Comparison of ENCODE assay signal across 8 cellular contexts in the genomic region with DNA sequence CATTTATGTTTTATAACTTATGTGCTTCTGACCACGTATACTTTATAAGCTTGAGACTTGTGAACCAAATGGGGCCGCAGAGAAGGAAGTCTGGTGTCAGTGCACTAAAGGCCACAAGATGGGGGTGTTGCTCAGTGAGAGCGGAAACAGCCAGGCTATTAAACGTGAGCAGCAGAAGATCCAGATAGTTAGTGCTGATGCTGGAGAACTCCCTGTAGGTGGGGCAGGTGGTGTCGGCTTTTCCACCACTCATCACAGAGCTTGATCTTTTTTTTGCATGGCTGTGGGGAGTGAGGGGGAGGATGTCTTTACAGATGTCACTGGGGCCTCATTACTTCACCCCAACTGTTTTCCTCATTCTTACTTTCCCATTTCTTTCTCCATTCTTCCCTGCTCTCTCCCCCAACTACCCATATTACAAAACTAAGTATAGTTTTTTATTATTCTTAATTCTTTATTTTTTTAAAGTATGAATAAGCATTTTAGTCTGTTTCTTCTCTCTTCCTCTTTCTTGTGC. TPM values are rescaled to one million over a fixed set of nuclear protein-coding genes. Genes with fewer than 3 reads are reported as not detected.
DNase-seq lines count a peak whose midpoint lies in the region; ATAC-seq, FAIRE-seq and TF ChIP-seq lines count a peak whose summit lies in the region.

No MANE protein-coding gene starts in this region.

- H3K9me3 Mint-ChIP-seq in activated CD4-positive, alpha-beta T cell treated with anti-CD3 and anti-CD28 coated beads, Interleukin-2, amount 10 ng/mL, durations not matched to agents 7 days and 5 days: no peaks in the 10 kb centered on the region
- no peaks in the 10 kb centered on the region for H3K9me3 Mint-ChIP-seq in naive thymus-derived CD4-positive, alpha-beta T cell

- DNase-seq in AG04450 (ENCODE audit: low read depth, low spot score): peak; percentile 23
- peak; percentile 19 for DNase-seq in GM12892 (ENCODE audit: insufficient read length)
- DNase-seq in NCI-H345 (lab: John Stamatoyannopoulos, UW): peak; percentile 38
- DNase-seq in activated CD4-positive, alpha-beta T cell treated with anti-CD3 and anti-CD28 coated beads, Interleukin-2, amount 10 ng/mL, durations not matched to agents 7 days and 5 days: peak; percentile 59
- DNase-seq in endothelial cell of umbilical vein (ENCODE audit: low read depth, low spot score): peak; percentile 61
- DNase-seq in naive thymus-derived CD4-positive, alpha-beta T cell: peak in 8 of 9 donors; percentile 11 to 50 (median 36)
- DNase-seq in transverse colon: peak; percentile 37

- dilution Hi-C loops in endothelial cell of umbilical vein (cut with MboI; ENCODE audit: extremely low pct_ligation_motif_present, low sequenced_read_pairs): no loop called here

- no peak overlapping the region for H3K27ac Mint-ChIP-seq in activated CD4-positive, alpha-beta T cell treated with anti-CD3 and anti-CD28 coated beads, Interleukin-2, amount 10 ng/mL, durations not matched to agents 7 days and 5 days
- no peak overlapping the region for H3K27ac Mint-ChIP-seq in naive thymus-derived CD4-positive, alpha-beta T cell

- ATAC-seq in HG03139 (IDR thresholded peaks at IDR 0.05; ENCODE audit: unreplicated experiment): peak; percentile 73
- peak; percentile 70 for ATAC-seq in naive thymus-derived CD4-positive, alpha-beta T cell

- H3K36me3 ChIP-seq in endothelial cell of umbilical vein (ENCODE audit: control insufficient read depth in 2 of 2, extremely low read depth in 1 of 2, insufficient read depth in 2 of 2, low read length in 2 of 2) (no peaks in the 10 kb centered on the region), transverse colon (peaks cover 0 to 8% (median 4%) of the 10 kb centered on the region in 4 donors)
- peaks cover 4 to 29% (median 17%) of the 10 kb centered on the region in 3 experiments for H3K36me3 ChIP-seq in naive thymus-derived CD4-positive, alpha-beta T cell (ENCODE audit: control insufficient read depth in 2 of 3, insufficient read depth in 3 of 3, low read length in 3 of 3)

- peak; percentile 93 for FAIRE-seq in GM12892 (lab: Jason Lieb, UNC)
- peak; percentile 92 for FAIRE-seq in endothelial cell of umbilical vein (lab: Jason Lieb, UNC)

- no TSS peak for BruUV-seq in endothelial cell of umbilical vein (replicated peaks; lab: Mats Ljungman, UMichigan)

- H3K27me3 ChIP-seq in AG04450 (ENCODE audit: control insufficient read depth, insufficient read depth, low read length): no peaks in the 10 kb centered on the region
- no peaks in the 10 kb centered on the region for H3K27me3 ChIP-seq in endothelial cell of umbilical vein (ENCODE audit: control insufficient read depth in 2 of 2, insufficient read depth in 2 of 2, low read length in 2 of 2)
- no peaks in the 10 kb centered on the region for H3K27me3 ChIP-seq in naive thymus-derived CD4-positive, alpha-beta T cell (ENCODE audit: control insufficient read depth in 2 of 2, insufficient read depth in 2 of 2, low read length in 2 of 2)
- H3K27me3 ChIP-seq in transverse colon: no peaks in the 10 kb centered on the region

- H3K4me1 ChIP-seq in endothelial cell of umbilical vein (ENCODE audit: control insufficient read depth, extremely low read depth, insufficient read depth, low read length): no peaks in the 10 kb centered on the region
- no peaks in the 10 kb centered on the region for H3K4me1 ChIP-seq in naive thymus-derived CD4-positive, alpha-beta T cell (ENCODE audit: control insufficient read depth in 2 of 2, insufficient read depth in 2 of 2, low read length in 2 of 2)
- H3K4me1 ChIP-seq in transverse colon: peaks cover 0 to 5% (median 0%) of the 10 kb centered on the region in 4 donors

- TF ChIP-seq CTCF in AG04450 (IDR thresholded peaks at IDR 0.05; ENCODE audit: low read depth, low read length) (peak; percentile 86), endothelial cell of umbilical vein (IDR thresholded peaks at IDR 0.05; ENCODE audit: extremely low read depth in 1 of 2, insufficient read depth in 1 of 2, low read depth in 1 of 2, low read length in 2 of 2) (peak; percentile 59 to 76), transverse colon (IDR thresholded peaks at IDR 0.05) (peak; percentile 37 to 63 (median 62))

- in situ Hi-C loops in transverse colon (cut with MboI; ENCODE audit: low pct_ligation_motif_present in 1 of 4, low pct_unique_long_range_greater_than_20kb in 1 of 4, low sequenced_read_pairs in 3 of 4): loop anchor here in 2 of 4 donors (10.0 to 25.0 kb wide), 2 partner anchors 511 to 519 kb away; no protein-coding TSS in a partner anchor

- H2AFZ ChIP-seq in endothelial cell of umbilical vein (ENCODE audit: low read depth, low read length): no peak overlapping the region

- intact Hi-C loops in endothelial cell of umbilical vein (cut with micrococcal nuclease) (loop anchor here (1.0 kb wide), 1 partner anchor 516 kb away; no protein-coding TSS in a partner anchor), transverse colon (cut with DNase I; ENCODE audit: low total_unique reads) (no loop called here)
- intact Hi-C loops in naive thymus-derived CD4-positive, alpha-beta T cell (cut with micrococcal nuclease): loop anchor here (1.0 to 10.0 kb wide), 5 partner anchors 90 to 924 kb away; no protein-coding TSS in a partner anchor

- no peaks in the 10 kb centered on the region for H3K27me3 Mint-ChIP-seq in activated CD4-positive, alpha-beta T cell treated with anti-CD3 and anti-CD28 coated beads, Interleukin-2, amount 10 ng/mL, durations not matched to agents 7 days and 5 days
- no peaks in the 10 kb centered on the region for H3K27me3 Mint-ChIP-seq in naive thymus-derived CD4-positive, alpha-beta T cell

- H3K36me3 Mint-ChIP-seq in activated CD4-positive, alpha-beta T cell treated with anti-CD3 and anti-CD28 coated beads, Interleukin-2, amount 10 ng/mL, durations not matched to agents 7 days and 5 days (ENCODE audit: low read depth): peaks cover 3% of the 10 kb centered on the region
- H3K36me3 Mint-ChIP-seq in naive thymus-derived CD4-positive, alpha-beta T cell: peaks cover 1 to 40% (median 26%) of the 10 kb centered on the region in 5 donors

- H3K9me1 ChIP-seq in endothelial cell of umbilical vein (replicated peaks; ENCODE audit: control insufficient read depth, extremely low read depth, insufficient read depth, low read length): no peaks in the 10 kb centered on the region

- H3K4me2 ChIP-seq in endothelial cell of umbilical vein (ENCODE audit: insufficient read depth, low read length): no peak overlapping the region

- no peak overlapping the region for H3K9ac ChIP-seq in endothelial cell of umbilical vein (replicated peaks; ENCODE audit: extremely low read depth, insufficient read depth, low read length)

- no peak for TF ChIP-seq EP300 in transverse colon (IDR thresholded peaks at IDR 0.05; ENCODE audit: low read depth)

- WGBS in transverse colon (ENCODE audit: low coverage in 1 of 2), 2 donors: 8 to 11% methylated on average over 3 to 5 of the region's 5 CpGs

- H3K4me1 Mint-ChIP-seq in activated CD4-positive, alpha-beta T cell treated with anti-CD3 and anti-CD28 coated beads, Interleukin-2, amount 10 ng/mL, durations not matched to agents 7 days and 5 days: peaks cover 9% of the 10 kb centered on the region
- H3K4me1 Mint-ChIP-seq in naive thymus-derived CD4-positive, alpha-beta T cell: peaks cover 0 to 10% (median 6%) of the 10 kb centered on the region in 7 donors

- H3K79me2 ChIP-seq in endothelial cell of umbilical vein (ENCODE audit: control insufficient read depth, insufficient read depth, low read length): no peaks in the 10 kb centered on the region

- H4K20me1 ChIP-seq in endothelial cell of umbilical vein (replicated peaks; ENCODE audit: control insufficient read depth, extremely low read depth, insufficient read depth, low read length): no peaks in the 10 kb centered on the region

- H3K27ac ChIP-seq in AG04450 (ENCODE audit: low read depth, low read length) (no peak overlapping the region), endothelial cell of umbilical vein (ENCODE audit: insufficient read depth, low read depth, low read length) (no peak overlapping the region), transverse colon (no peak overlapping the region)
- no peak overlapping the region for H3K27ac ChIP-seq in naive thymus-derived CD4-positive, alpha-beta T cell (ENCODE audit: low read depth, low read length)

- TF ChIP-seq POLR2A in GM12892 (IDR thresholded peaks at IDR 0.05; ENCODE audit: low read depth, low read length) (no peak), endothelial cell of umbilical vein (IDR thresholded peaks at IDR 0.05; ENCODE audit: low read depth, low read length) (no peak), transverse colon (IDR thresholded peaks at IDR 0.05) (no peak)

- H3K4me3 Mint-ChIP-seq in activated CD4-positive, alpha-beta T cell treated with anti-CD3 and anti-CD28 coated beads, Interleukin-2, amount 10 ng/mL, durations not matched to agents 7 days and 5 days: no peak overlapping the region
- H3K4me3 Mint-ChIP-seq in naive thymus-derived CD4-positive, alpha-beta T cell: no peak overlapping the region

- H3K4me3 ChIP-seq in AG04450 (ENCODE audit: low read depth, low read length) (no peak overlapping the region), endothelial cell of umbilical vein (replicated peaks in 1 of 3; ENCODE audit: insufficient read depth in 1 of 3, low read depth in 1 of 3, low read length in 3 of 3) (no peak overlapping the region), transverse colon (no peak overlapping the region)
- no peak overlapping the region for H3K4me3 ChIP-seq in naive thymus-derived CD4-positive, alpha-beta T cell (ENCODE audit: low read length)

- H3K9me3 ChIP-seq in AG04450 (ENCODE audit: control insufficient read depth, insufficient read depth, low read length) (no peaks in the 10 kb centered on the region), endothelial cell of umbilical vein (replicated peaks; ENCODE audit: control insufficient read depth, insufficient read depth, low read length) (no peaks in the 10 kb centered on the region), transverse colon (no peaks in the 10 kb centered on the region)
- H3K9me3 ChIP-seq in naive thymus-derived CD4-positive, alpha-beta T cell (ENCODE audit: control insufficient read depth in 2 of 3, low read length in 3 of 3): no peaks in the 10 kb centered on the region

- CTCF ChIA-PET in AG04450 (lab: Charles Lee): interaction anchor here (0.6 to 3.1 kb wide), 29 partner anchors 9 to 1418 kb away, joined by 3 to 21 read pairs (median 4); partner anchors contain the start of genes BUB3 and LHPP
- CTCF ChIA-PET in activated CD4-positive, alpha-beta T cell treated with anti-CD3 and anti-CD28 coated beads, Interleukin-2, amount 10 ng/mL, durations not matched to agents 7 days and 5 days (lab: Charles Lee): interaction anchor here (0.5 to 1.2 kb wide), 4 partner anchors 9 to 1730 kb away, joined by 3 to 7 read pairs (median 4); no protein-coding TSS in a partner anchor
- CTCF ChIA-PET in endothelial cell of umbilical vein (lab: Charles Lee): interaction anchor here (0.6 to 1.6 kb wide), 26 partner anchors 8 to 1418 kb away, joined by 3 to 15 read pairs (median 3); partner anchors contain the start of gene LHPP
- CTCF ChIA-PET in naive thymus-derived CD4-positive, alpha-beta T cell (lab: Charles Lee): interaction anchor here (0.6 to 1.2 kb wide), 5 partner anchors 9 to 514 kb away, joined by 3 to 5 read pairs (median 3); no protein-coding TSS in a partner anchor

- POLR2A ChIA-PET in AG04450 (lab: Yijun Ruan, JAX) (no interaction called here), endothelial cell of umbilical vein (lab: Charles Lee) (no interaction called here)
- POLR2A ChIA-PET in activated CD4-positive, alpha-beta T cell treated with anti-CD3 and anti-CD28 coated beads, Interleukin-2, amount 10 ng/mL, durations not matched to agents 7 days and 5 days (lab: Charles Lee): no interaction called here
- POLR2A ChIA-PET in naive thymus-derived CD4-positive, alpha-beta T cell (lab: Charles Lee): no interaction called here

RNA-seq across cellular contexts. Expression of gene ACADSB, which starts 34.7 kb away (rescaled TPM):
- polyA plus RNA-seq in AG04450 (2011; rRNA removed): 12.5 and 16.1 TPM in 2 replicates
- polyA minus RNA-seq in AG04450 (2011; rRNA and poly(A)+ RNA removed): 6.3 and 8.7 TPM in 2 replicates
- 18.1 TPM for polyA plus RNA-seq in GM12892 (2012; ENCODE audit: missing spikeins)
- 10 to 100 TPM; 21.4 to 25.1 TPM for total RNA-seq in activated CD4-positive, alpha-beta T cell treated with anti-CD3 and anti-CD28 coated beads, Interleukin-2, amount 10 ng/mL, durations not matched to agents 7 days and 5 days
- 10.8 and 15.2 TPM in 2 replicates for total RNA-seq in endothelial cell of umbilical vein
- 2.6 and 3.1 TPM in 2 replicates for polyA plus RNA-seq in endothelial cell of umbilical vein
- 3.2 and 3.6 TPM in 2 replicates for polyA plus RNA-seq in endothelial cell of umbilical vein (2011; cell fraction: cytosol; rRNA removed)
- 8.8 and 12.7 TPM in 2 replicates for polyA plus RNA-seq in endothelial cell of umbilical vein (2011; cell fraction: nucleus; rRNA removed)
- polyA plus RNA-seq in endothelial cell of umbilical vein (2012): 10.3 and 10.4 TPM in 2 replicates
- polyA minus RNA-seq in endothelial cell of umbilical vein: 4.0 and 5.5 TPM in 2 replicates
- polyA minus RNA-seq in endothelial cell of umbilical vein (2011; cell fraction: cytosol; rRNA and poly(A)+ RNA removed): 1.6 TPM
- 4.4 and 5.0 TPM in 2 replicates for polyA minus RNA-seq in endothelial cell of umbilical vein (2011; cell fraction: nucleus; rRNA and poly(A)+ RNA removed)
- 10 to 100 TPM; 23.7 to 47.0 (median 27.3) TPM for total RNA-seq in naive thymus-derived CD4-positive, alpha-beta T cell
- 10 to 100 TPM; 25.0 to 35.3 TPM for polyA plus RNA-seq in naive thymus-derived CD4-positive, alpha-beta T cell
- total RNA-seq in transverse colon: 10 to 100 TPM in 2 of 4 donors, 1 to 10 TPM in 2; 3.0 to 31.4 (median 13.9) TPM

RNA-seq across cellular contexts. Expression of gene IKZF5, which starts 34.9 kb away (rescaled TPM):
- 6.6 and 7.8 TPM in 2 replicates for polyA plus RNA-seq in AG04450 (2011; rRNA removed)
- 4.7 and 6.3 TPM in 2 replicates for polyA minus RNA-seq in AG04450 (2011; rRNA and poly(A)+ RNA removed)
- polyA plus RNA-seq in GM12892 (2012; ENCODE audit: missing spikeins): 12.5 TPM
- total RNA-seq in activated CD4-positive, alpha-beta T cell treated with anti-CD3 and anti-CD28 coated beads, Interleukin-2, amount 10 ng/mL, durations not matched to agents 7 days and 5 days: 10 to 100 TPM; 14.3 to 14.6 TPM
- total RNA-seq in endothelial cell of umbilical vein: 10.0 and 10.3 TPM in 2 replicates
- 4.5 and 7.1 TPM in 2 replicates for polyA plus RNA-seq in endothelial cell of umbilical vein
- polyA plus RNA-seq in endothelial cell of umbilical vein (2011; cell fraction: cytosol; rRNA removed): 5.2 and 6.1 TPM in 2 replicates
- polyA plus RNA-seq in endothelial cell of umbilical vein (2011; cell fraction: nucleus; rRNA removed): 16.9 and 18.2 TPM in 2 replicates
- 6.7 and 10.0 TPM in 2 replicates for polyA plus RNA-seq in endothelial cell of umbilical vein (2012)
- 6.4 and 8.2 TPM in 2 replicates for polyA minus RNA-seq in endothelial cell of umbilical vein
- 5.2 TPM for polyA minus RNA-seq in endothelial cell of umbilical vein (2011; cell fraction: cytosol; rRNA and poly(A)+ RNA removed)
- 14.1 and 22.2 TPM in 2 replicates for polyA minus RNA-seq in endothelial cell of umbilical vein (2011; cell fraction: nucleus; rRNA and poly(A)+ RNA removed)
- total RNA-seq in naive thymus-derived CD4-positive, alpha-beta T cell: 10 to 100 TPM; 15.8 to 57.7 (median 37.2) TPM
- polyA plus RNA-seq in naive thymus-derived CD4-positive, alpha-beta T cell: 10 to 100 TPM; 17.8 to 25.9 TPM
- 10 to 100 TPM in 1 of 4 donors, 1 to 10 TPM in 3; 6.2 to 11.1 (median 7.1) TPM for total RNA-seq in transverse colon
